ENCODE assay signal across 19 cellular contexts in the genomic region with DNA sequence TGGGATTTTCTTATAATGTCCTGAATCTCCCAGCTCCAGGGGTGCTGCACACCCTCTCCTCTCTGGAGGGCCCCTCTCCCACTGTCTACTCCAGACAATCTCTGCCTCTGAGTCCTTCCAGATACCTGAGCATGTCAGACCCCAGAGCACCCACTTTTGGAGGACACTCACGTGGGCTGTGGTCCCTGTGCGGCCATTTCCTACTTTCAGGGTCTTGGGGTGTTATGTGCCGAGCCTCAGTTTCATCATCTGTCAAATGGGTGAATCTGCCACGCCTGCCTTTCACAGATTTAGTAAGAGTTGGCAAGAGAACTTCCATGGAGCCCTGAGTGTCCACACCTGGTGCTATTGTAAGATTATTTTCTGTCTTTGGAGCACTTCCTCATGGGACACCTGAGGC. TPM values are rescaled to one million over a fixed set of nuclear protein-coding genes. Genes with fewer than 3 reads are reported as not detected.
DNase-seq lines count a peak whose midpoint lies in the region; ATAC-seq and TF ChIP-seq lines count a peak whose summit lies in the region.
"Had no signal": no experiment of that assay in that cellular context is flagged by ENCODE, and none has a peak within 500 bp of the region (broad histone marks: within the 10 kb centered on the region; RNA-seq: fewer than 3 reads in every experiment).

No MANE protein-coding gene starts in this region.

- DNase-seq in natural killer cell treated with Interleukin-12 subunit alpha and Interleukin-12 subunit beta and Interleukin-15 and Interleukin-18, amount 100 ng/mL, for 72 hours (ENCODE audit: low spot score) = peak; percentile 29
- DNase-seq in natural killer cell (no peak), coronary artery (ENCODE audit: low spot score) (no peak), osteoblast (ENCODE audit: insufficient read length, low spot score, missing footprints) (peak; percentile 76), AG20443 (ENCODE audit: low spot score) (no peak)
- DNase-seq in activated CD4-positive, CD25-positive, alpha-beta regulatory T cell (lab: John Stamatoyannopoulos, UW) = no peak
- DNase-seq in CD8-positive, alpha-beta memory T cell = no peak
- DNase-seq: AML-193, Caco-2, DMS153, NCI-H1417 treated with DMSO at 0.1 percent for 48 hours, NCI-H1930, NCI-H2171, NCI-H510A, NCI-H774, PC-3 had no signal

- H3K9me3 Mint-ChIP-seq in natural killer cell treated with Interleukin-12 subunit alpha and Interleukin-12 subunit beta and Interleukin-15 and Interleukin-18, amount 100 ng/mL, for 72 hours = no peaks in the 10 kb centered on the region
- no peaks in the 10 kb centered on the region for H3K9me3 Mint-ChIP-seq in natural killer cell
- peaks cover 0 to 4% (median 0%) of the 10 kb centered on the region in 5 donors for H3K9me3 Mint-ChIP-seq in CD8-positive, alpha-beta memory T cell

- CTCF ChIA-PET in CD8-positive, alpha-beta memory T cell (lab: Charles Lee) = no interaction called here

- H3K4me1 Mint-ChIP-seq in natural killer cell treated with Interleukin-12 subunit alpha and Interleukin-12 subunit beta and Interleukin-15 and Interleukin-18, amount 100 ng/mL, for 72 hours (ENCODE audit: low read depth in 2 of 2) = peaks cover 0 to 4% of the 10 kb centered on the region in 2 donors
- peaks cover 5 to 10% of the 10 kb centered on the region in 2 donors for H3K4me1 Mint-ChIP-seq in natural killer cell
- peaks cover 7 to 13% (median 11%) of the 10 kb centered on the region in 3 donors for H3K4me1 Mint-ChIP-seq in CD8-positive, alpha-beta memory T cell

- H3K36me3 ChIP-seq in osteoblast (ENCODE audit: insufficient read depth, low read length) = peaks cover 70% of the 10 kb centered on the region
- no peaks in the 10 kb centered on the region for H3K36me3 ChIP-seq in CD8-positive, alpha-beta memory T cell (ENCODE audit: insufficient read depth, low read length)

- no peak overlapping the region for H3K27ac Mint-ChIP-seq in natural killer cell treated with Interleukin-12 subunit alpha and Interleukin-12 subunit beta and Interleukin-15 and Interleukin-18, amount 100 ng/mL, for 72 hours
- H3K27ac Mint-ChIP-seq in natural killer cell = no peak overlapping the region
- no peak overlapping the region for H3K27ac Mint-ChIP-seq in CD8-positive, alpha-beta memory T cell
- H3K27ac Mint-ChIP-seq: CD14-positive monocyte had no signal

- no peak overlapping the region for H3K4me2 ChIP-seq in osteoblast (ENCODE audit: insufficient read depth, low read length)

- intact Hi-C loops in natural killer cell (cut with micrococcal nuclease) = no loop called here

- H3K27me3 ChIP-seq in osteoblast (ENCODE audit: insufficient read depth, low read length) = no peaks in the 10 kb centered on the region
- H3K27me3 ChIP-seq in CD8-positive, alpha-beta memory T cell (ENCODE audit: insufficient read depth, low read length, poor library complexity, severe bottlenecking) = peaks cover 29% of the 10 kb centered on the region
- H3K27me3 ChIP-seq: SJSA1 had no signal

- POLR2A ChIA-PET in CD8-positive, alpha-beta memory T cell (lab: Charles Lee) = no interaction called here

- peaks cover 43 to 52% of the 10 kb centered on the region in 2 donors for H3K27me3 Mint-ChIP-seq in natural killer cell treated with Interleukin-12 subunit alpha and Interleukin-12 subunit beta and Interleukin-15 and Interleukin-18, amount 100 ng/mL, for 72 hours
- peaks cover 55 to 61% of the 10 kb centered on the region in 2 donors for H3K27me3 Mint-ChIP-seq in natural killer cell (ENCODE audit: low read depth in 2 of 2)
- peaks cover 51 to 84% of the 10 kb centered on the region in 2 donors for H3K27me3 Mint-ChIP-seq in CD8-positive, alpha-beta memory T cell

- H3K79me2 ChIP-seq in osteoblast (ENCODE audit: insufficient read depth, low read length) = peaks cover 98% of the 10 kb centered on the region

- H3K27ac ChIP-seq in coronary artery = peak overlapping the region; percentile 98
- H3K27ac ChIP-seq in osteoblast (ENCODE audit: low read depth, low read length) = peak overlapping the region; percentile 96
- no peak overlapping the region for H3K27ac ChIP-seq in CD8-positive, alpha-beta memory T cell (ENCODE audit: low read depth, low read length)
- H3K27ac ChIP-seq: SJSA1 had no signal

- no peaks in the 10 kb centered on the region for H3K9me3 ChIP-seq in osteoblast (ENCODE audit: low read depth, low read length)
- no peaks in the 10 kb centered on the region for H3K9me3 ChIP-seq in CD8-positive, alpha-beta memory T cell (ENCODE audit: low read length)
- H3K9me3 ChIP-seq: Caco-2, SJSA1 had no signal

- ATAC-seq in natural killer cell treated with Interleukin-12 subunit alpha and Interleukin-12 subunit beta and Interleukin-15 and Interleukin-18, amount 100 ng/mL, for 72 hours = no peak
- ATAC-seq in natural killer cell (no peak), HG03520 (IDR thresholded peaks at IDR 0.05; ENCODE audit: unreplicated experiment) (no peak)
- ATAC-seq: PC-3 had no signal

- TF ChIP-seq CTCF in natural killer cell (IDR thresholded peaks at IDR 0.05) (no peak), coronary artery (IDR thresholded peaks at IDR 0.05) (no peak), osteoblast (IDR thresholded peaks at IDR 0.05; ENCODE audit: extremely low read depth, low read depth, low read length) (no peak)

- peaks cover 3% of the 10 kb centered on the region for H4K20me1 ChIP-seq in osteoblast (ENCODE audit: insufficient read depth, low read length)

- no peak overlapping the region for H2AFZ ChIP-seq in osteoblast (ENCODE audit: low read length)

- no peak overlapping the region for H3K4me3 Mint-ChIP-seq in natural killer cell treated with Interleukin-12 subunit alpha and Interleukin-12 subunit beta and Interleukin-15 and Interleukin-18, amount 100 ng/mL, for 72 hours
- no peak overlapping the region for H3K4me3 Mint-ChIP-seq in natural killer cell
- H3K4me3 Mint-ChIP-seq in CD8-positive, alpha-beta memory T cell = no peak overlapping the region

- no peaks in the 10 kb centered on the region for H3K36me3 Mint-ChIP-seq in natural killer cell treated with Interleukin-12 subunit alpha and Interleukin-12 subunit beta and Interleukin-15 and Interleukin-18, amount 100 ng/mL, for 72 hours
- no peaks in the 10 kb centered on the region for H3K36me3 Mint-ChIP-seq in natural killer cell
- H3K36me3 Mint-ChIP-seq in CD8-positive, alpha-beta memory T cell = no peaks in the 10 kb centered on the region

- H3K4me1 ChIP-seq in osteoblast (ENCODE audit: insufficient read depth, low read length) = peaks cover 29% of the 10 kb centered on the region
- H3K4me1 ChIP-seq in CD8-positive, alpha-beta memory T cell (ENCODE audit: insufficient read depth, low read length) = no peaks in the 10 kb centered on the region

- H3K4me3 ChIP-seq in coronary artery (peak overlapping the region; percentile 28), osteoblast (ENCODE audit: insufficient read depth, low read length) (no peak overlapping the region)
- H3K4me3 ChIP-seq in CD8-positive, alpha-beta memory T cell (ENCODE audit: low read length) = no peak overlapping the region
- H3K4me3 ChIP-seq: SJSA1 had no signal

RNA-seq across cellular contexts. Expression of gene FOXL1, which starts 3.7 kb away (rescaled TPM):
- total RNA-seq in natural killer cell treated with Interleukin-12 subunit alpha and Interleukin-12 subunit beta and Interleukin-15 and Interleukin-18, amount 100 ng/mL, for 72 hours = not detected
- total RNA-seq in natural killer cell (under 1 TPM in 1 of 3 donors, not detected in 2; 0.10 TPM), osteoblast (2.5 and 3.2 TPM in 2 replicates)
- total RNA-seq in CD8-positive, alpha-beta memory T cell = not detected
- polyA plus RNA-seq in CD8-positive, alpha-beta memory T cell = not detected
- polyA plus RNA-seq: CD14-positive monocyte had no signal

RNA-seq across cellular contexts. Expression of gene FOXC2, which starts 8.0 kb away (rescaled TPM):
- total RNA-seq in natural killer cell treated with Interleukin-12 subunit alpha and Interleukin-12 subunit beta and Interleukin-15 and Interleukin-18, amount 100 ng/mL, for 72 hours = not detected
- under 1 TPM in 1 of 3 donors, not detected in 2; 0.14 TPM for total RNA-seq in natural killer cell
- total RNA-seq in osteoblast = 2.2 and 2.4 TPM in 2 replicates
- total RNA-seq in CD8-positive, alpha-beta memory T cell = not detected
- polyA plus RNA-seq in CD8-positive, alpha-beta memory T cell = not detected
- total RNA-seq: Caco-2, PC-3 had no signal
- polyA plus RNA-seq: CD14-positive monocyte had no signal

RNA-seq across cellular contexts. Expression of gene MTHFSD, which starts 19.6 kb away (rescaled TPM):
- 10 to 100 TPM; 24.3 to 32.8 TPM for total RNA-seq in natural killer cell treated with Interleukin-12 subunit alpha and Interleukin-12 subunit beta and Interleukin-15 and Interleukin-18, amount 100 ng/mL, for 72 hours
- total RNA-seq in natural killer cell (10 to 100 TPM; 14.3 to 22.0 (median 16.9) TPM), osteoblast (18.5 and 20.3 TPM in 2 replicates)
- total RNA-seq in CD8-positive, alpha-beta memory T cell = 10 to 100 TPM; 21.9 to 25.0 TPM
- 23.0 TPM for polyA plus RNA-seq in CD8-positive, alpha-beta memory T cell

Comparison
In these comparisons a context has a peak if more than half of its experiments do, and no peak if none do; other contexts are left out.
1. DNase-seq: peak in natural killer cell treated with Interleukin-12 subunit alpha and Interleukin-12 subunit beta and Interleukin-15 and Interleukin-18, amount 100 ng/mL, for 72 hours (single experiment) and osteoblast (single experiment); none in natural killer cell (single experiment), coronary artery (single experiment), AG20443 (single experiment), activated CD4-positive, CD25-positive, alpha-beta regulatory T cell (0 of 4) and CD8-positive, alpha-beta memory T cell (0 of 5).